4 cellular contexts compared by ENCODE assay signal in genomic region chr19:50576769-50577168, GRCh38. TPM values are rescaled to one million over a fixed set of nuclear protein-coding genes. Genes with fewer than 3 reads are reported as not detected.
"Had no signal": no experiment of that assay in that cellular context is flagged by ENCODE, and none has a peak within 500 bp of the region (broad histone marks: within the 10 kb centered on the region; RNA-seq: fewer than 3 reads in every experiment).

No MANE protein-coding gene starts in this region.

RNA-seq across cellular contexts. Expression of gene LRRC4B, which starts 8.5 kb away (rescaled TPM):
- total RNA-seq: HepG2, HT-29, IMR-90 had no signal
- polyA plus RNA-seq: HepG2, IgD-negative memory B cell had no signal
